Comparison of ENCODE assay signal across 8 cellular contexts in the genomic region with DNA sequence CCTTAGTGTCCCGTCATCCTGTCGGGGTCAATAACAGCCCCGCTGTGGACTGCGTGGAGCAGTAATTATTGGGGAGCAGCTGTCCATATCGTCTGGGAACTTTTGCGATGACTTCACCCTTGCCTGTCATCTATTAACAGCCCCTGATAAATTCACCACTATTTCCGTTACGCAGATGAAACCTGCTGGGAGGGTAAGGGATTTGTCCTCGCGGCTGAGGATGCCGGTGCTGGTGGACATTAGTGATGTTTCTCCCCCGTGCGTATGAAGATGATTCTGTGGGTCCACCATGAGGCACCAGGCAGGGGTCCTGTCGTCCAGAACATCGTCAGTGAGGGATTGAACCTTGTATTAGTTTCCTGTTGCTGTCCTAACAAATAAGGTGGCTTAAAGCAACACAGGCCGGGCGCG. TPM values are rescaled to one million over a fixed set of nuclear protein-coding genes. Genes with fewer than 3 reads are reported as not detected.
DNase-seq lines count a peak whose midpoint lies in the region; FAIRE-seq and TF ChIP-seq lines count a peak whose summit lies in the region.

No MANE protein-coding gene starts in this region.

- H4K8ac ChIP-seq in trophoblast cell (ENCODE audit: low read depth, low read length): peak overlapping the region; percentile 14

- no CpG with 5 or more reads among the region's 18 CpGs for WGBS in trophoblast cell (ENCODE audit: extremely low coverage, insufficient coverage, insufficient read length)

- dilution Hi-C loops in endothelial cell of umbilical vein (cut with MboI; ENCODE audit: extremely low pct_ligation_motif_present, low sequenced_read_pairs): no loop called here

- no peak overlapping the region for H3K18ac ChIP-seq in trophoblast cell (ENCODE audit: low read length)

- H3K4me3 Mint-ChIP-seq in Calu3 (ENCODE audit: low read depth, unreplicated experiment): peak overlapping the region; percentile 90

- H3K9me1 ChIP-seq in endothelial cell of umbilical vein (replicated peaks; ENCODE audit: control insufficient read depth, extremely low read depth, insufficient read depth, low read length): no peaks in the 10 kb centered on the region

- CTCF ChIA-PET in Calu3 (lab: Charles Lee): interaction anchor here (2.1 kb wide), 1 partner anchor 8 kb away, joined by 5 read pairs; no protein-coding TSS in a partner anchor
- CTCF ChIA-PET in OCI-LY7 (lab: Charles Lee; ENCODE audit: unreplicated experiment): no interaction called here
- CTCF ChIA-PET in endothelial cell of umbilical vein (lab: Charles Lee): interaction anchor here (0.7 to 2.1 kb wide), 8 partner anchors 9 to 45 kb away, joined by 3 to 20 read pairs (median 6); no protein-coding TSS in a partner anchor

- H2AFZ ChIP-seq in OCI-LY7 (ENCODE audit: low read length) (no peak overlapping the region), endothelial cell of umbilical vein (ENCODE audit: low read depth, low read length) (peak overlapping the region; percentile 88), trophoblast cell (ENCODE audit: insufficient read depth, low read length, poor library complexity) (no peak overlapping the region)

- H4K12ac ChIP-seq in trophoblast cell (ENCODE audit: low read depth, low read length): no peak overlapping the region

- peaks cover 5% of the 10 kb centered on the region for H3K79me1 ChIP-seq in trophoblast cell (ENCODE audit: low read length)

- TSS peak; percentile 23 for BruUV-seq in Calu3 (replicated peaks; lab: Mats Ljungman, UMichigan)
- BruUV-seq in OCI-LY7 (replicated peaks; lab: Mats Ljungman, UMichigan): no TSS peak
- no TSS peak for BruUV-seq in endothelial cell of umbilical vein (replicated peaks; lab: Mats Ljungman, UMichigan)

- H3K27me3 ChIP-seq in endothelial cell of umbilical vein (ENCODE audit: control insufficient read depth in 2 of 2, insufficient read depth in 2 of 2, low read length in 2 of 2) (no peaks in the 10 kb centered on the region), trophoblast cell (ENCODE audit: insufficient read depth, low read length) (no peaks in the 10 kb centered on the region)

- H3K4ac ChIP-seq in trophoblast cell (ENCODE audit: low read depth, low read length): no peak overlapping the region

- H3K9me3 Mint-ChIP-seq in Calu3 (ENCODE audit: low read depth, unreplicated experiment): peaks cover 3% of the 10 kb centered on the region

- peaks cover 7% of the 10 kb centered on the region for H3K4me1 Mint-ChIP-seq in Calu3 (ENCODE audit: low read depth, unreplicated experiment)

- peaks cover 28% of the 10 kb centered on the region for H3K36me3 Mint-ChIP-seq in Calu3 (ENCODE audit: insufficient read depth, unreplicated experiment)

- DNase-seq in Calu3 (no peak), OCI-LY7 (ENCODE audit: low spot score) (no peak), endothelial cell of umbilical vein (ENCODE audit: low read depth, low spot score) (no peak), trophoblast cell (no peak), NCI-H187 (lab: John Stamatoyannopoulos, UW) (no peak), HPDE6-E6E7 (ENCODE audit: extremely low spot score) (no peak), NCI-H146 (lab: John Stamatoyannopoulos, UW) (no peak)
- DNase-seq in activated CD8-positive, alpha-beta memory T cell treated with anti-CD3 and anti-CD28 coated beads for 24 hours: no peak

- no peak overlapping the region for H2BK120ac ChIP-seq in trophoblast cell (ENCODE audit: insufficient read depth, low read length, poor library complexity)

- H3K36me3 ChIP-seq in OCI-LY7 (ENCODE audit: insufficient read depth, low read length): no peaks in the 10 kb centered on the region
- H3K36me3 ChIP-seq in endothelial cell of umbilical vein (ENCODE audit: control insufficient read depth in 2 of 2, extremely low read depth in 1 of 2, insufficient read depth in 2 of 2, low read length in 2 of 2): no peaks in the 10 kb centered on the region
- no peaks in the 10 kb centered on the region for H3K36me3 ChIP-seq in trophoblast cell (ENCODE audit: control insufficient read depth in 1 of 2, insufficient read depth in 2 of 2, low read length in 2 of 2)

- H3K4me3 ChIP-seq in OCI-LY7 (ENCODE audit: low read depth, low read length, poor library complexity, severe bottlenecking): peak overlapping the region; percentile 84
- H3K4me3 ChIP-seq in endothelial cell of umbilical vein (replicated peaks in 1 of 3; ENCODE audit: insufficient read depth in 1 of 3, low read depth in 1 of 3, low read length in 3 of 3): peak overlapping the region; percentile 42 to 91 (median 63)
- H3K4me3 ChIP-seq in trophoblast cell (ENCODE audit: low read depth, low read length): peak overlapping the region; percentile 91

- intact Hi-C loops in Calu3 (cut with micrococcal nuclease; ENCODE audit: unreplicated experiment): no loop called here
- intact Hi-C loops in OCI-LY7 (cut with micrococcal nuclease; ENCODE audit: unreplicated experiment): no loop called here
- intact Hi-C loops in endothelial cell of umbilical vein (cut with micrococcal nuclease): no loop called here

- H3K4me2 ChIP-seq in OCI-LY7 (ENCODE audit: low read length) (peak overlapping the region; percentile 92), endothelial cell of umbilical vein (ENCODE audit: insufficient read depth, low read length) (peak overlapping the region; percentile 64), trophoblast cell (ENCODE audit: low read length) (peak overlapping the region; percentile 87)

- no peak overlapping the region for H3K14ac ChIP-seq in trophoblast cell (ENCODE audit: low read length)

- H3K9ac ChIP-seq in endothelial cell of umbilical vein (replicated peaks; ENCODE audit: extremely low read depth, insufficient read depth, low read length): peak overlapping the region; percentile 64
- H3K9ac ChIP-seq in trophoblast cell (ENCODE audit: low read length): no peak overlapping the region

- H3K79me2 ChIP-seq in OCI-LY7 (ENCODE audit: insufficient read depth, low read depth, low read length): no peaks in the 10 kb centered on the region
- H3K79me2 ChIP-seq in endothelial cell of umbilical vein (ENCODE audit: control insufficient read depth, insufficient read depth, low read length): peaks cover 5% of the 10 kb centered on the region
- peaks cover 5% of the 10 kb centered on the region for H3K79me2 ChIP-seq in trophoblast cell (ENCODE audit: control insufficient read depth, insufficient read depth, low read length, poor library complexity)

- no peak overlapping the region for H3K23ac ChIP-seq in trophoblast cell (ENCODE audit: low read length)

- no peaks in the 10 kb centered on the region for H3K27me3 Mint-ChIP-seq in Calu3 (ENCODE audit: unreplicated experiment)

- peak; percentile 12 for FAIRE-seq in endothelial cell of umbilical vein (lab: Jason Lieb, UNC)

- peaks cover 11% of the 10 kb centered on the region for H3K9me3 ChIP-seq in OCI-LY7 (ENCODE audit: low read length)
- H3K9me3 ChIP-seq in endothelial cell of umbilical vein (replicated peaks; ENCODE audit: control insufficient read depth, insufficient read depth, low read length): no peaks in the 10 kb centered on the region
- H3K9me3 ChIP-seq in trophoblast cell (ENCODE audit: insufficient read depth, low read depth, low read length): no peaks in the 10 kb centered on the region

- no peak overlapping the region for H4K91ac ChIP-seq in trophoblast cell (ENCODE audit: low read depth, low read length)

- TF ChIP-seq CTCF in Calu3 (IDR thresholded peaks at IDR 0.05; ENCODE audit: unreplicated experiment) (no peak), OCI-LY7 (conservative IDR thresholded peaks at IDR 0.05; ENCODE audit: low read length) (no peak), endothelial cell of umbilical vein (IDR thresholded peaks at IDR 0.05; ENCODE audit: extremely low read depth in 1 of 2, insufficient read depth in 1 of 2, low read depth in 1 of 2, low read length in 2 of 2) (no peak)

- POLR2A ChIA-PET in OCI-LY7 (lab: Charles Lee): no interaction called here
- POLR2A ChIA-PET in endothelial cell of umbilical vein (lab: Charles Lee): no interaction called here

- H3K9me2 ChIP-seq in OCI-LY7 (ENCODE audit: insufficient read depth, low read length): no peaks in the 10 kb centered on the region

- no peak overlapping the region for H2BK12ac ChIP-seq in trophoblast cell (ENCODE audit: low read length)

- no peak overlapping the region for H2BK5ac ChIP-seq in trophoblast cell (ENCODE audit: low read depth, low read length, poor library complexity)

- H2AK5ac ChIP-seq in trophoblast cell (ENCODE audit: low read length): no peak overlapping the region

- no peaks in the 10 kb centered on the region for H4K20me1 ChIP-seq in OCI-LY7 (ENCODE audit: insufficient read depth, low read length)
- no peaks in the 10 kb centered on the region for H4K20me1 ChIP-seq in endothelial cell of umbilical vein (replicated peaks; ENCODE audit: control insufficient read depth, extremely low read depth, insufficient read depth, low read length)

- H3K4me1 ChIP-seq in OCI-LY7 (ENCODE audit: insufficient read depth, low read length, poor library complexity, severe bottlenecking) (peaks cover 7% of the 10 kb centered on the region), endothelial cell of umbilical vein (ENCODE audit: control insufficient read depth, extremely low read depth, insufficient read depth, low read length) (peaks cover 7% of the 10 kb centered on the region), trophoblast cell (ENCODE audit: control insufficient read depth in 1 of 2, insufficient read depth in 2 of 2, low read length in 2 of 2) (peaks cover 5 to 9% of the 10 kb centered on the region in 2 experiments)

- H3K27ac Mint-ChIP-seq in Calu3 (ENCODE audit: unreplicated experiment): no peak overlapping the region

- no peak for TF ChIP-seq POLR2A in endothelial cell of umbilical vein (IDR thresholded peaks at IDR 0.05; ENCODE audit: low read depth, low read length)

- H3K27ac ChIP-seq in OCI-LY7 (ENCODE audit: low read depth, low read length, poor library complexity, severe bottlenecking) (no peak overlapping the region), endothelial cell of umbilical vein (ENCODE audit: insufficient read depth, low read depth, low read length) (no peak overlapping the region), trophoblast cell (ENCODE audit: low read depth, low read length) (no peak overlapping the region)

RNA-seq across cellular contexts. Expression of a gene that starts 1.0 kb away (rescaled TPM):
- total RNA-seq in Calu3 (2022) (10.8 and 13.0 TPM in 2 replicates), OCI-LY7 (2022) (22.3 and 23.9 TPM in 2 replicates), endothelial cell of umbilical vein (18.3 and 24.1 TPM in 2 replicates)
- 38.7 and 44.9 TPM in 2 replicates for total RNA-seq in OCI-LY7 (2014; rRNA removed; shearing (Covaris generic))
- polyA plus RNA-seq in endothelial cell of umbilical vein: 34.6 and 45.1 TPM in 2 replicates
- polyA plus RNA-seq in endothelial cell of umbilical vein (2011; cell fraction: cytosol; rRNA removed): 21.5 and 38.9 TPM in 2 replicates
- polyA plus RNA-seq in endothelial cell of umbilical vein (2011; cell fraction: nucleus; rRNA removed): 10.8 and 12.1 TPM in 2 replicates
- polyA plus RNA-seq in endothelial cell of umbilical vein (2012): 22.9 and 29.6 TPM in 2 replicates
- 5.2 and 7.3 TPM in 2 replicates for polyA minus RNA-seq in endothelial cell of umbilical vein
- 92.6 TPM for polyA minus RNA-seq in endothelial cell of umbilical vein (2011; cell fraction: cytosol; rRNA and poly(A)+ RNA removed)
- 1.4 and 3.6 TPM in 2 replicates for polyA minus RNA-seq in endothelial cell of umbilical vein (2011; cell fraction: nucleus; rRNA and poly(A)+ RNA removed)
- polyA plus RNA-seq in trophoblast cell (2013): 10.0 and 10.5 TPM in 2 replicates

RNA-seq across cellular contexts. Expression of a gene that starts 26.1 kb away (rescaled TPM):
- 140 and 141 TPM in 2 replicates for total RNA-seq in Calu3 (2022)
- total RNA-seq in OCI-LY7 (2014; rRNA removed; shearing (Covaris generic)): not detected in 2 replicates
- not detected in 2 replicates for total RNA-seq in OCI-LY7 (2022)
- not detected in 2 replicates for total RNA-seq in endothelial cell of umbilical vein
- polyA plus RNA-seq in endothelial cell of umbilical vein: not detected in 2 replicates
- not detected in 2 replicates for polyA plus RNA-seq in endothelial cell of umbilical vein (2011; cell fraction: cytosol; rRNA removed)
- not detected in 2 replicates for polyA plus RNA-seq in endothelial cell of umbilical vein (2011; cell fraction: nucleus; rRNA removed)
- not detected in 2 replicates for polyA plus RNA-seq in endothelial cell of umbilical vein (2012)
- polyA minus RNA-seq in endothelial cell of umbilical vein: not detected in 2 replicates
- not detected for polyA minus RNA-seq in endothelial cell of umbilical vein (2011; cell fraction: cytosol; rRNA and poly(A)+ RNA removed)
- polyA minus RNA-seq in endothelial cell of umbilical vein (2011; cell fraction: nucleus; rRNA and poly(A)+ RNA removed): not detected in 2 replicates
- 1.9 and 2.0 TPM in 2 replicates for polyA plus RNA-seq in trophoblast cell (2013)

RNA-seq across cellular contexts. Expression of a gene that starts 27.7 kb away (rescaled TPM):
- total RNA-seq in Calu3 (2022): 34.8 and 36.8 TPM in 2 replicates
- 25.3 and 26.1 TPM in 2 replicates for total RNA-seq in OCI-LY7 (2014; rRNA removed; shearing (Covaris generic))
- 61.9 and 63.9 TPM in 2 replicates for total RNA-seq in OCI-LY7 (2022)
- 51.2 and 51.7 TPM in 2 replicates for total RNA-seq in endothelial cell of umbilical vein
- 32.0 and 37.3 TPM in 2 replicates for polyA plus RNA-seq in endothelial cell of umbilical vein
- polyA plus RNA-seq in endothelial cell of umbilical vein (2011; cell fraction: cytosol; rRNA removed): 23.0 and 28.7 TPM in 2 replicates
- polyA plus RNA-seq in endothelial cell of umbilical vein (2011; cell fraction: nucleus; rRNA removed): 67.2 and 71.4 TPM in 2 replicates
- polyA plus RNA-seq in endothelial cell of umbilical vein (2012): 29.5 and 34.1 TPM in 2 replicates
- 13.5 and 16.3 TPM in 2 replicates for polyA minus RNA-seq in endothelial cell of umbilical vein
- polyA minus RNA-seq in endothelial cell of umbilical vein (2011; cell fraction: cytosol; rRNA and poly(A)+ RNA removed): 33.3 TPM
- polyA minus RNA-seq in endothelial cell of umbilical vein (2011; cell fraction: nucleus; rRNA and poly(A)+ RNA removed): 11.1 and 21.3 TPM in 2 replicates
- 9.8 and 9.9 TPM in 2 replicates for polyA plus RNA-seq in trophoblast cell (2013)

RNA-seq across cellular contexts. Expression of a gene that starts 53.9 kb away (rescaled TPM):
- total RNA-seq in Calu3 (2022): 10.3 and 15.5 TPM in 2 replicates
- total RNA-seq in OCI-LY7 (2014; rRNA removed; shearing (Covaris generic)): 1.2 and 4.0 TPM in 2 replicates
- 2.5 and 2.6 TPM in 2 replicates for total RNA-seq in OCI-LY7 (2022)
- total RNA-seq in endothelial cell of umbilical vein: not detected in 2 replicates
- 0.22 and 0.25 TPM in 2 replicates for polyA plus RNA-seq in endothelial cell of umbilical vein
- polyA plus RNA-seq in endothelial cell of umbilical vein (2011; cell fraction: cytosol; rRNA removed): 0.10 and 0.27 TPM in 2 replicates
- 0.22 and 0.46 TPM in 2 replicates for polyA plus RNA-seq in endothelial cell of umbilical vein (2011; cell fraction: nucleus; rRNA removed)
- polyA plus RNA-seq in endothelial cell of umbilical vein (2012): 0.46 TPM in 1 of 2 replicates, not detected in the other
- not detected in 2 replicates for polyA minus RNA-seq in endothelial cell of umbilical vein
- polyA minus RNA-seq in endothelial cell of umbilical vein (2011; cell fraction: cytosol; rRNA and poly(A)+ RNA removed): 3.9 TPM
- polyA minus RNA-seq in endothelial cell of umbilical vein (2011; cell fraction: nucleus; rRNA and poly(A)+ RNA removed): not detected in 2 replicates
- polyA plus RNA-seq in trophoblast cell (2013): not detected in 2 replicates

Comparison
In these comparisons a context has a peak if more than half of its experiments do, and no peak if none do; other contexts are left out.
1. RNA of a gene that starts 26.1 kb away (total RNA-seq): 140 to 141 TPM in Calu3; not detected in OCI-LY7 and not detected in endothelial cell of umbilical vein; every median in the first group is over 100 times any median in the second.
2. Peak in every context shown above with its lines, with median percentiles within 50 percentile points of each other: H3K4me2 ChIP-seq and H3K4me3 ChIP-seq.